In the genomic region with DNA sequence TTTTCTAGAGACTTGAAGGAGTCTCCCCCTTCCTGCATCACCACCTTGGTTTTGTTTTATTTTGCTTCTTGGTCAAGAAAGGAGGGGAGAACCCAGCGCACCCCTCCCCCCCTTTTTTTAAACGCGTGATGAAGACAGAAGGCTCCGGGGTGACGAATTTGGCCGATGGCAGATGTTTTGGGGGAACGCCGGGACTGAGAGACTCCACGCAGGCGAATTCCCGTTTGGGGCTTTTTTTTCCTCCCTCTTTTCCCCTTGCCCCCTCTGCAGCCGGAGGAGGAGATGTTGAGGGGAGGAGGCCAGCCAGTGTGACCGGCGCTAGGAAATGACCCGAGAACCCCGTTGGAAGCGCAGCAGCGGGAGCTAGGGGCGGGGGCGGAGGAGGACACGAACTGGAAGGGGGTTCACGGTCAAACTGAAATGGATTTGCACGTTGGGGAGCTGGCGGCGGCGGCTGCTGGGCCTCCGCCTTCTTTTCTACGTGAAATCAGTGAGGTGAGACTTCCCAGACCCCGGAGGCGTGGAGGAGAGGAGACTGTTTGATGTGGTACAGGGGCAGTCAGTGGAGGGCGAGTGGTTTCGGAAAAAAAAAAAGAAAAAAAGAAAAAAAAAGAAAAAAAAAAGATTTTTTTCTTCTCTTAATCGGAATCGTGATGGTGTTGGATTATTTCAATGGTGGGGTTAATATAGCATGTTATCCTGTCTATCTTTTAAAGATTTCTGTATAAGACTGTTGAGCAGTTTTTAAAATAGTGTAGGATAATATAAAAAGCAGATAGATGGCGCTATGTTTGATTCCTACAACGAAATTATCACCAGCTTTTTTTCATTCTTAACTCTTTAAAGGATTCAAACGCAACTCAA, we compare ENCODE assay signal across 8 cellular contexts. TPM values are rescaled to one million over a fixed set of nuclear protein-coding genes. Genes with fewer than 3 reads are reported as not detected.
DNase-seq lines count a peak whose midpoint lies in the region; ATAC-seq and TF ChIP-seq lines count a peak whose summit lies in the region.

No MANE protein-coding gene starts in this region.

- intact Hi-C loops in OCI-LY7 (cut with micrococcal nuclease; ENCODE audit: unreplicated experiment): loop anchor here (2.0 kb wide), 1 partner anchor 338 kb away; no protein-coding TSS in a partner anchor
- intact Hi-C loops in right cardiac atrium (cut with DNase I): loop anchor here in 2 of 4 donors (10.0 kb wide), 1 partner anchor 548 kb away; no protein-coding TSS in a partner anchor
- intact Hi-C loops in posterior vena cava (cut with DNase I): no loop called here

- TF ChIP-seq CTCF in OCI-LY7 (conservative IDR thresholded peaks at IDR 0.05; ENCODE audit: low read length): peak; percentile 82

- CTCF ChIA-PET in OCI-LY7 (lab: Charles Lee; ENCODE audit: unreplicated experiment): no interaction called here

- peak overlapping the region; percentile 94 for H3K4me3 ChIP-seq in OCI-LY7 (ENCODE audit: low read depth, low read length, poor library complexity, severe bottlenecking)
- peak overlapping the region; percentile 70 for H3K4me3 ChIP-seq in right cardiac atrium (ENCODE audit: low read length)

- no peak overlapping the region for H2AFZ ChIP-seq in OCI-LY7 (ENCODE audit: low read length)

- peak; percentile 77 for DNase-seq in Daoy (ENCODE audit: low read depth)
- peak; percentile 61 for DNase-seq in HT1080 (ENCODE audit: low read depth)
- peak; percentile 73 for DNase-seq in OCI-LY7 (ENCODE audit: low spot score)
- DNase-seq in astrocyte of the hippocampus (ENCODE audit: low read depth, low spot score): peak; percentile 70
- peak; percentile 53 to 85 (median 77) for DNase-seq in right cardiac atrium
- peak; percentile 86 for DNase-seq in posterior vena cava (ENCODE audit: low spot score)

- no peaks in the 10 kb centered on the region for H3K27me3 ChIP-seq in right cardiac atrium (ENCODE audit: control insufficient read depth, insufficient read depth)

- POLR2A ChIA-PET in OCI-LY7 (lab: Charles Lee): interaction anchor here (0.6 kb wide), 1 partner anchor 1056 kb away, joined by 3 read pairs; no protein-coding TSS in a partner anchor

- H3K4me1 ChIP-seq in OCI-LY7 (ENCODE audit: insufficient read depth, low read length, poor library complexity, severe bottlenecking): peaks cover 50% of the 10 kb centered on the region
- peaks cover 2% of the 10 kb centered on the region for H3K4me1 ChIP-seq in right cardiac atrium (ENCODE audit: control insufficient read depth, insufficient read depth, low read length)

- H3K27ac ChIP-seq in OCI-LY7 (ENCODE audit: low read depth, low read length, poor library complexity, severe bottlenecking) (peak overlapping the region; percentile 67), right cardiac atrium (ENCODE audit: low read length) (peak overlapping the region; percentile 66)

- H3K9me3 ChIP-seq in OCI-LY7 (ENCODE audit: low read length) (no peaks in the 10 kb centered on the region), right cardiac atrium (ENCODE audit: control insufficient read depth, low read length) (no peaks in the 10 kb centered on the region)

- H3K4me2 ChIP-seq in OCI-LY7 (ENCODE audit: low read length): peak overlapping the region; percentile 81

- under 1% methylated on average over 37 of the region's 37 CpGs for WGBS in right cardiac atrium

- no TSS peak for BruUV-seq in OCI-LY7 (replicated peaks; lab: Mats Ljungman, UMichigan)

- H3K79me2 ChIP-seq in OCI-LY7 (ENCODE audit: insufficient read depth, low read depth, low read length): peaks cover 67% of the 10 kb centered on the region

- H4K20me1 ChIP-seq in OCI-LY7 (ENCODE audit: insufficient read depth, low read length): peaks cover 16% of the 10 kb centered on the region; the same call in 1 of the 2 replicates

- H3K9me2 ChIP-seq in OCI-LY7 (ENCODE audit: insufficient read depth, low read length): no peaks in the 10 kb centered on the region

- H3K36me3 ChIP-seq in OCI-LY7 (ENCODE audit: insufficient read depth, low read length): peaks cover 53% of the 10 kb centered on the region

- ATAC-seq in right cardiac atrium: peak; percentile 20 to 52
- no peak for ATAC-seq in HG03469 (IDR thresholded peaks at IDR 0.05; ENCODE audit: unreplicated experiment)
- no peak for ATAC-seq in HG03442 (IDR thresholded peaks at IDR 0.05; ENCODE audit: unreplicated experiment)

RNA-seq across cellular contexts. Expression of a gene that starts 3.1 kb away (rescaled TPM):
- 21.6 and 24.6 TPM in 2 replicates for total RNA-seq in Daoy (2014; rRNA removed; shearing (Covaris generic))
- 4.5 and 4.8 TPM in 2 replicates for total RNA-seq in HT1080 (2014; rRNA removed; shearing (Covaris generic))
- polyA plus RNA-seq in HT1080 (2015; cell fraction: cytosol; rRNA removed): 2.8 and 3.5 TPM in 2 replicates
- 4.7 and 5.0 TPM in 2 replicates for polyA plus RNA-seq in HT1080 (2015; cell fraction: nucleus; rRNA removed)
- 55.2 and 55.3 TPM in 2 replicates for total RNA-seq in OCI-LY7 (2014; rRNA removed; shearing (Covaris generic))
- total RNA-seq in OCI-LY7 (2022) (58.1 and 78.1 TPM in 2 replicates), right cardiac atrium (1 to 10 TPM; 4.8 to 8.7 (median 6.6) TPM), posterior vena cava (10 to 100 TPM in 1 of 2 donors, 1 to 10 TPM in 1; 7.4 to 10.3 TPM)
- polyA plus RNA-seq in right cardiac atrium: 2.9 TPM

Comparison
In these comparisons a context has a peak if more than half of its experiments do, and no peak if none do; other contexts are left out.
1. ATAC-seq: peak in right cardiac atrium (2 of 2); none in HG03469 (single experiment) and HG03442 (single experiment).
2. Peak in every context shown above with its lines, with median percentiles within 50 percentile points of each other: DNase-seq.